Comparison of ENCODE assay signal across 2 cellular contexts in genomic region chr15:98651581-98652220, GRCh38.
TF ChIP-seq lines count a peak whose summit lies in the region.

No MANE protein-coding gene starts in this region.

TF ChIP-seq in SK-N-SH, 30 proteins besides CTCF, POLR2A, EP300 and RAD21 (continued from another document):
- TF ChIP-seq REST (IDR thresholded peaks at IDR 0.05; ENCODE audit: low read depth, low read length) (no peak), CHD2 (IDR thresholded peaks at IDR 0.05; ENCODE audit: low read length, partially characterized antibody) (no peak), TEAD4 (IDR thresholded peaks at IDR 0.05; ENCODE audit: borderline replicate concordance, insufficient read depth) (no peak), EZH2phosphoT487 (IDR thresholded peaks at IDR 0.05; ENCODE audit: borderline replicate concordance, low read depth) (no peak), YY1 (IDR thresholded peaks at IDR 0.05; ENCODE audit: low read depth) (no peak), FOSL2 (IDR thresholded peaks at IDR 0.05; ENCODE audit: borderline replicate concordance, low read depth) (no peak), FOXM1 (IDR thresholded peaks at IDR 0.05; ENCODE audit: low read depth) (no peak), PBX3 (IDR thresholded peaks at IDR 0.05) (no peak), MEF2A (IDR thresholded peaks at IDR 0.05; ENCODE audit: borderline replicate concordance, low read depth) (no peak), MAX (IDR thresholded peaks at IDR 0.05; ENCODE audit: low read depth) (no peak), FOXJ3 (CRISPR knock-in tag; IDR thresholded peaks at IDR 0.05) (no peak), TAF1 (IDR thresholded peaks at IDR 0.05; ENCODE audit: borderline replicate concordance, low read depth, low read length) (no peak), NRF1 (IDR thresholded peaks at IDR 0.05; ENCODE audit: low read depth, low read length) (no peak)

TF ChIP-seq in SK-N-SH treated with all-trans-retinoic acid at 6 μM for 48 hours, 23 proteins besides CTCF, POLR2A, EP300 and RAD21 (continued from another document):
- TF ChIP-seq TOX (CRISPR knock-in tag; IDR thresholded peaks at IDR 0.05; ENCODE audit: borderline replicate concordance) (no peak), BACH2 (CRISPR knock-in tag; IDR thresholded peaks at IDR 0.05; ENCODE audit: borderline replicate concordance) (no peak), ZFP30 (CRISPR knock-in tag; IDR thresholded peaks at IDR 0.05) (no peak), CSDC2 (CRISPR knock-in tag; IDR thresholded peaks at IDR 0.05) (no peak)
